Comparison of ENCODE assay signal across 2 cellular contexts in the genomic region with DNA sequence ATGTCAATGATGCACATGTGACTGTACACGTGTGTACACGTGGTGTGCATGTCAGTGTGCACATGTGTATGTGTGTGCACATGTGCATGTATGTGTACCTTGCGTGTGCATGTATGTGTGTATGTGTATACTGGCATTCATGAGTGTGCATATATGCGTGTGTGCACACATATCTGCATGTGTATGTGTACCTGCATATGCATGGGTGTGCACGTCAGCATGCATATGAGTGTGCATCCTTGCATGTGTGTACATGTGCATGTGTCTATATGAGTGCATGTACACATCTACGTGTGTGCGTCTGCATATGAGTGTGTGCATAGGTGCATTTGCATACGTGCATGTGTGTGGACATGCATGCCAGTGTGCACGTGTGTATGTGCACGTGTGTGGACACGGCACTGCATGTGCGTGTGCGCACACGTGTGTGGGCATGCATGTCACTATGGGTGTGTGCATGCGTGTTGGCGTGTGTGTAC.
TF ChIP-seq lines count a peak whose summit lies in the region.

No MANE protein-coding gene starts in this region.

TF ChIP-seq in HEK293, 187 proteins besides CTCF, POLR2A, EP300 and RAD21:
- TF ChIP-seq ZNF18 (tag by site-specific recombination; IDR thresholded peaks at IDR 0.05) (peak; percentile 54; the same call in 1 of the 2 replicates), ZFP69B (tag by site-specific recombination; IDR thresholded peaks at IDR 0.05) (no peak), ZSCAN4 (tag by site-specific recombination; IDR thresholded peaks at IDR 0.05) (peak; percentile 82), ZEB2 (tag by site-specific recombination; IDR thresholded peaks at IDR 0.05) (no peak), ZNF174 (tag by site-specific recombination; IDR thresholded peaks at IDR 0.05) (no peak), ZNF596 (tag by site-specific recombination; IDR thresholded peaks at IDR 0.05) (no peak), ZNF394 (tag by site-specific recombination; IDR thresholded peaks at IDR 0.05; ENCODE audit: borderline replicate concordance) (no peak)
- TF ChIP-seq, protein P1, sequence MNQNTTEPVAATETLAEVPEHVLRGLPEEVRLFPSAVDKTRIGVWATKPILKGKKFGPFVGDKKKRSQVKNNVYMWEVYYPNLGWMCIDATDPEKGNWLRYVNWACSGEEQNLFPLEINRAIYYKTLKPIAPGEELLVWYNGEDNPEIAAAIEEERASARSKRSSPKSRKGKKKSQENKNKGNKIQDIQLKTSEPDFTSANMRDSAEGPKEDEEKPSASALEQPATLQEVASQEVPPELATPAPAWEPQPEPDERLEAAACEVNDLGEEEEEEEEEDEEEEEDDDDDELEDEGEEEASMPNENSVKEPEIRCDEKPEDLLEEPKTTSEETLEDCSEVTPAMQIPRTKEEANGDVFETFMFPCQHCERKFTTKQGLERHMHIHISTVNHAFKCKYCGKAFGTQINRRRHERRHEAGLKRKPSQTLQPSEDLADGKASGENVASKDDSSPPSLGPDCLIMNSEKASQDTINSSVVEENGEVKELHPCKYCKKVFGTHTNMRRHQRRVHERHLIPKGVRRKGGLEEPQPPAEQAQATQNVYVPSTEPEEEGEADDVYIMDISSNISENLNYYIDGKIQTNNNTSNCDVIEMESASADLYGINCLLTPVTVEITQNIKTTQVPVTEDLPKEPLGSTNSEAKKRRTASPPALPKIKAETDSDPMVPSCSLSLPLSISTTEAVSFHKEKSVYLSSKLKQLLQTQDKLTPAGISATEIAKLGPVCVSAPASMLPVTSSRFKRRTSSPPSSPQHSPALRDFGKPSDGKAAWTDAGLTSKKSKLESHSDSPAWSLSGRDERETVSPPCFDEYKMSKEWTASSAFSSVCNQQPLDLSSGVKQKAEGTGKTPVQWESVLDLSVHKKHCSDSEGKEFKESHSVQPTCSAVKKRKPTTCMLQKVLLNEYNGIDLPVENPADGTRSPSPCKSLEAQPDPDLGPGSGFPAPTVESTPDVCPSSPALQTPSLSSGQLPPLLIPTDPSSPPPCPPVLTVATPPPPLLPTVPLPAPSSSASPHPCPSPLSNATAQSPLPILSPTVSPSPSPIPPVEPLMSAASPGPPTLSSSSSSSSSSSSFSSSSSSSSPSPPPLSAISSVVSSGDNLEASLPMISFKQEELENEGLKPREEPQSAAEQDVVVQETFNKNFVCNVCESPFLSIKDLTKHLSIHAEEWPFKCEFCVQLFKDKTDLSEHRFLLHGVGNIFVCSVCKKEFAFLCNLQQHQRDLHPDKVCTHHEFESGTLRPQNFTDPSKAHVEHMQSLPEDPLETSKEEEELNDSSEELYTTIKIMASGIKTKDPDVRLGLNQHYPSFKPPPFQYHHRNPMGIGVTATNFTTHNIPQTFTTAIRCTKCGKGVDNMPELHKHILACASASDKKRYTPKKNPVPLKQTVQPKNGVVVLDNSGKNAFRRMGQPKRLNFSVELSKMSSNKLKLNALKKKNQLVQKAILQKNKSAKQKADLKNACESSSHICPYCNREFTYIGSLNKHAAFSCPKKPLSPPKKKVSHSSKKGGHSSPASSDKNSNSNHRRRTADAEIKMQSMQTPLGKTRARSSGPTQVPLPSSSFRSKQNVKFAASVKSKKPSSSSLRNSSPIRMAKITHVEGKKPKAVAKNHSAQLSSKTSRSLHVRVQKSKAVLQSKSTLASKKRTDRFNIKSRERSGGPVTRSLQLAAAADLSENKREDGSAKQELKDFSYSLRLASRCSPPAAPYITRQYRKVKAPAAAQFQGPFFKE (tag by site-specific recombination; IDR thresholded peaks at IDR 0.05; ENCODE audit: borderline replicate concordance) = peak; percentile 100

TF ChIP-seq in GM12878, 131 proteins besides CTCF, POLR2A, EP300 and RAD21:
- TF ChIP-seq ZNF274 (IDR thresholded peaks at IDR 0.05; ENCODE audit: insufficient read depth, insufficient read length) (no peak), BRCA1 (IDR thresholded peaks at IDR 0.05; ENCODE audit: low read depth, low read length) (no peak), TBL1XR1 (IDR thresholded peaks at IDR 0.05; ENCODE audit: low read depth, low read length) (no peak), SMC3 (IDR thresholded peaks at IDR 0.05; ENCODE audit: borderline replicate concordance, low read length) (no peak), KDM1A (IDR thresholded peaks at IDR 0.05; ENCODE audit: borderline replicate concordance) (0 out of 2 replicates have a peak, but pooled peaks have one; percentile 34), CBX3 (IDR thresholded peaks at IDR 0.05; ENCODE audit: borderline replicate concordance, low read depth) (no peak), IRF4 (IDR thresholded peaks at IDR 0.05; ENCODE audit: low read depth, low read length) (no peak)
